ENCODE assay signal across 1 cellular context in the genomic region with DNA sequence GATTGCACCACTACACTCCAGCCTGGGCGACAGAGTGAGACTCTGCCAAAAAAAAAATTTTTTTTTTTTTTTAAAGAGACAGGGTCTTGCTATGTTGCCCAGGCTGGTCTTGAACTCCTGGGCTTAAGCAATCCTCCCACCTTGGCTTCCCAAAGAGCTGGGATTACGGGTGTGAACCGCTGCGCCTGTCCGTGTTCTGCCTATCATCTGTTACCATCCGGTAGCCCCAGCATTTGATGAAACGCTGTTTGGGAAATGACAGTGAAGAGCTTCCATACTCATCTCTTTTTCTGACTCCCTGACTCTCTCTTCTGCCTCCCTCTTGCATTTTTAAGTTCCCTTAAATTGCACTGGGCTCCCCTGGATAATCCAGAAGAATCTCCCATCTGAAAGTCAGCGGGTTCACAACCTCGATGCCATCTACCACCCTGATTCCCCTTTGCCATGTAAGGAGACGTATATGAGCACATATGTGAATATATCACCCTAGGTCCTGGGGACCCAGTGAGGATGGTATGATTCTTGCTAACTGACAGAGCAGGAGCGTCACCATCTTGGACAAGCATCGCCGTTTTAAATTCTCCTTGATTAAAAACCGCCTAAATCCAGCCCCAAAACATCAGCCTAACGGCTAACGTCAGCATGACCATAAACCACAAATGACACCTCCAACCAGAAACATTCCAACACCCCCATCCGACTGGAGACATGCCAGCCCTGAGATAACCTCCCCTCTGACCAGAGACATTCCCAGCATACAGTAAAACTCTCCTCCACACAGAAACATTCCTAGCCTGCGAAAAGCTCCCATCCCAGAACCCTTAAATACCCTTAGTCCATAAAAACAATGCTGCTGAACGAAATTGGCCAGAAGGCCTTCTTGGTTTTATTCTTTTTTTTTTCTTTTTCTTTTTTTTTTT.
TF ChIP-seq lines count a peak whose summit lies in the region.

No MANE protein-coding gene starts in this region.

TF ChIP-seq in IMR-90, 13 proteins besides CTCF, POLR2A, EP300 and RAD21:
- no peak for TF ChIP-seq BHLHE40 (IDR thresholded peaks at IDR 0.05; ENCODE audit: low read depth, low read length)
- TF ChIP-seq NFE2L2 (IDR thresholded peaks at IDR 0.05; ENCODE audit: low read depth, low read length): no peak
- TF ChIP-seq CHD1 (IDR thresholded peaks at IDR 0.05; ENCODE audit: low read depth, low read length): no peak
- no peak for TF ChIP-seq CEBPB (IDR thresholded peaks at IDR 0.05; ENCODE audit: low read depth, low read length)
- TF ChIP-seq MAZ (IDR thresholded peaks at IDR 0.05; ENCODE audit: borderline replicate concordance, low read depth, low read length): no peak
- TF ChIP-seq, protein P1, sequence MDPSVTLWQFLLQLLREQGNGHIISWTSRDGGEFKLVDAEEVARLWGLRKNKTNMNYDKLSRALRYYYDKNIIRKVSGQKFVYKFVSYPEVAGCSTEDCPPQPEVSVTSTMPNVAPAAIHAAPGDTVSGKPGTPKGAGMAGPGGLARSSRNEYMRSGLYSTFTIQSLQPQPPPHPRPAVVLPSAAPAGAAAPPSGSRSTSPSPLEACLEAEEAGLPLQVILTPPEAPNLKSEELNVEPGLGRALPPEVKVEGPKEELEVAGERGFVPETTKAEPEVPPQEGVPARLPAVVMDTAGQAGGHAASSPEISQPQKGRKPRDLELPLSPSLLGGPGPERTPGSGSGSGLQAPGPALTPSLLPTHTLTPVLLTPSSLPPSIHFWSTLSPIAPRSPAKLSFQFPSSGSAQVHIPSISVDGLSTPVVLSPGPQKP (IDR thresholded peaks at IDR 0.05; ENCODE audit: borderline replicate concordance, low read depth, low read length): no peak
- no peak for TF ChIP-seq FOS (IDR thresholded peaks at IDR 0.05; ENCODE audit: low read depth, low read length)
- TF ChIP-seq MAFK (IDR thresholded peaks at IDR 0.05; ENCODE audit: low read depth, low read length): 0 out of 2 replicates have a peak, but pooled peaks have one; percentile 7
- TF ChIP-seq MXI1 (IDR thresholded peaks at IDR 0.05; ENCODE audit: borderline replicate concordance, low read depth, low read length): no peak
- peak; percentile 66 for TF ChIP-seq RCOR1 (IDR thresholded peaks at IDR 0.05; ENCODE audit: insufficient replicate concordance, low read length)
- TF ChIP-seq RFX5 (IDR thresholded peaks at IDR 0.05; ENCODE audit: low read depth, low read length): no peak
